ENCODE assay signal across 14 cellular contexts in the genomic region with DNA sequence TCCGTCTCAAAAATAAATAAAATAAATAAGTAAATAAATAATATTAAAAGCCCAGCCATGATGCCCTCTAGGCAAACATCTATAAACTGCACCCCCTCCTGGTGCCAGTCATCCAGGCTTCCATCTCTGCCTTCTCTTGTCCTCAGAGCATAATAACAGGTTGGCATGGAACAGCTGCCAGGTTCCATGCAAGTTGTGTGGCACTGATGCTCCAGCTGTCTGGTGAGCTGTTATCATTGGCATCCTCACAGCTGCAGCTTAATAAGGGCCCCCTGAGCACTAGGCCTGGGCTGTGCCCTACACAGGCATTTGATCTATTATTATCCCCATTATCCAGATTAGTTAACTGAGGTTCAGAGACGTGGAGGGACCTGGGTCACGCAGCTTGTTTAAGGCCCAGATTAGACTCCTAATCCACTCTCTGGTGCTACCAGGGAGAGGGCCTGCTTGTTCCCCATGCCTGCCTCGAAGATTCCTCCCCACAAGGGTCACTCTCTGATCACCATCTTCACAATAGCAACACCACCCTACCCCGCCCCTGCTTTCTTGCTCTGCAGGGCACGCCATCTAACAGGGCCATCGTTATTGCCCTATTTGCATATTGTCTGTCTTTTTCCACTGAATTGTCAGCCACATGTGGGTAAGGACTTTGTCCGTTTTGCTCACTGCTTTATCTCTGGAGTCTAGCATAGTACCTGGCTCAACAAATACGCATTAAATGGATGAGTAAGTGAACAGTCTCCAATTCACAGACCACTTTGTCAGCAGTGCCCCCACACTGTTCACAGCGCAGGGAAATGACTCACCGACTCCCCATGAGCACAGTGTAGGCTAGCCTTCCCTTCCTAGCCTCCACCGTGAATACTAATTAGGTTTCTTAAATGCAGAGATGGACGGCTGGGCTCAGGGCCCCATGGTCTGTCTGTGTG. TPM values are rescaled to one million over a fixed set of nuclear protein-coding genes. Genes with fewer than 3 reads are reported as not detected.
DNase-seq lines count a peak whose midpoint lies in the region; ATAC-seq and TF ChIP-seq lines count a peak whose summit lies in the region.
"Had no signal": no experiment of that assay in that cellular context is flagged by ENCODE, and none has a peak within 500 bp of the region (broad histone marks: within the 10 kb centered on the region; RNA-seq: fewer than 3 reads in every experiment).

No MANE protein-coding gene starts in this region.

- CTCF ChIA-PET in RWPE1 (lab: Yijun Ruan, JAX) = interaction anchor here (0.5 to 1.4 kb wide), 2 partner anchors 11 to 17 kb away, joined by 3 to 5 read pairs; a partner anchor contains a TSS

- DNase-seq in activated naive CD8-positive, alpha-beta T cell treated with anti-CD3 and anti-CD28 coated beads, Interleukin-2, amount 50 U/mL, for 24 hours = peak; percentile 34
- DNase-seq in activated naive CD8-positive, alpha-beta T cell treated with anti-CD3 and anti-CD28 coated beads for 36 hours = no peak
- DNase-seq in RWPE1 (ENCODE audit: low spot score) = no peak
- DNase-seq in endodermal cell = no peak
- DNase-seq in smooth muscle cell (lab: John Stamatoyannopoulos, UW; ENCODE audit: unreplicated experiment) = no peak
- no peak for DNase-seq in HAP-1 (ENCODE audit: low spot score in 2 of 2)
- DNase-seq in retina = no peak
- no peak for DNase-seq in activated naive CD4-positive, alpha-beta T cell treated with anti-CD3 and anti-CD28 coated beads, Interleukin-2, amount 50 U/mL, for 16 hours
- DNase-seq: activated CD4-positive, alpha-beta memory T cell treated with anti-CD3 and anti-CD28 coated beads for 36 hours; activated gamma-delta T cell treated with Interleukin-2 at 50 U/mL for 16 hours; MV-4-11; NCI-H2227 treated with DMSO at 0.1 percent for 48 hours; SK-N-SH had no signal

- ATAC-seq in activated naive CD8-positive, alpha-beta T cell treated with anti-CD3 and anti-CD28 coated beads, Interleukin-2, amount 50 U/mL, for 24 hours = peak; percentile 79

- H3K9me3 ChIP-seq in endodermal cell (ENCODE audit: control insufficient read depth, low read length) (no peaks in the 10 kb centered on the region), smooth muscle cell (replicated peaks; ENCODE audit: low read depth) (no peaks in the 10 kb centered on the region), HAP-1 (no peaks in the 10 kb centered on the region)
- H3K9me3 ChIP-seq: SK-N-SH had no signal

- peaks cover 8% of the 10 kb centered on the region for H3F3A ChIP-seq in smooth muscle cell (ENCODE audit: low read depth)

- H3K36me3 ChIP-seq in endodermal cell (ENCODE audit: control insufficient read depth, insufficient read depth, low read length) (no peaks in the 10 kb centered on the region), smooth muscle cell (ENCODE audit: low read depth) (no peaks in the 10 kb centered on the region), HAP-1 (replicated peaks) (0 out of 2 replicates have a peak, but pooled peaks cover 2% of the 10 kb centered on the region)

- WGBS in endodermal cell (ENCODE audit: insufficient coverage in 1 of 2, insufficient read length in 1 of 2), 2 experiments = 73 to 79% methylated on average over 12 of the region's 13 CpGs
- WGBS in smooth muscle cell (ENCODE audit: low lambda C conversion rate) = 58% methylated on average over 13 of the region's 13 CpGs

- H3K27me3 ChIP-seq in endodermal cell (ENCODE audit: control insufficient read depth, insufficient read depth, low read length, poor library complexity, severe bottlenecking) (no peaks in the 10 kb centered on the region), smooth muscle cell (ENCODE audit: low read depth) (no peaks in the 10 kb centered on the region), HAP-1 (ENCODE audit: low read depth) (no peaks in the 10 kb centered on the region)

- H3K4me1 ChIP-seq in endodermal cell (ENCODE audit: control insufficient read depth, insufficient read depth, low read length) (peaks cover 5% of the 10 kb centered on the region), smooth muscle cell (ENCODE audit: low read depth) (peaks cover 14% of the 10 kb centered on the region), HAP-1 (peaks cover 5% of the 10 kb centered on the region; the same call in 1 of the 2 replicates)

- H4K20me1 ChIP-seq in smooth muscle cell (ENCODE audit: low read depth) = peaks cover 18% of the 10 kb centered on the region

- peaks cover 5% of the 10 kb centered on the region for H3K79me2 ChIP-seq in smooth muscle cell (ENCODE audit: low read depth)

- H3K27ac ChIP-seq in RWPE1 (peak overlapping the region; percentile 33), endodermal cell (ENCODE audit: low read depth, low read length) (peak overlapping the region; percentile 44), smooth muscle cell (ENCODE audit: low read depth) (peak overlapping the region; percentile 45)

- peak overlapping the region; percentile 92 for H3K4me2 ChIP-seq in smooth muscle cell
- H3K4me2 ChIP-seq: SK-N-SH had no signal

- H3K27ac Mint-ChIP-seq in activated naive CD8-positive, alpha-beta T cell treated with anti-CD3 and anti-CD28 coated beads, Interleukin-2, amount 50 U/mL, for 24 hours = peak overlapping the region; percentile 59
- no peak overlapping the region for H3K27ac Mint-ChIP-seq in activated naive CD8-positive, alpha-beta T cell treated with anti-CD3 and anti-CD28 coated beads for 36 hours
- no peak overlapping the region for H3K27ac Mint-ChIP-seq in endodermal cell
- H3K27ac Mint-ChIP-seq: memory B cell had no signal

- H3K9me3 Mint-ChIP-seq in activated naive CD8-positive, alpha-beta T cell treated with anti-CD3 and anti-CD28 coated beads, Interleukin-2, amount 50 U/mL, for 24 hours = no peaks in the 10 kb centered on the region
- no peaks in the 10 kb centered on the region for H3K9me3 Mint-ChIP-seq in activated naive CD8-positive, alpha-beta T cell treated with anti-CD3 and anti-CD28 coated beads for 36 hours
- H3K9me3 Mint-ChIP-seq in endodermal cell = no peaks in the 10 kb centered on the region
- H3K9me3 Mint-ChIP-seq: activated CD4-positive, alpha-beta memory T cell treated with anti-CD3 and anti-CD28 coated beads for 36 hours; memory B cell had no signal

- H3K4me3 ChIP-seq in endodermal cell (ENCODE audit: low read length) = no peak overlapping the region
- H3K4me3 ChIP-seq in smooth muscle cell = no peak overlapping the region
- H3K4me3 ChIP-seq in HAP-1 = no peak overlapping the region

- POLR2A ChIA-PET in RWPE1 (lab: Yijun Ruan, JAX; ENCODE audit: low non-redundant PET) = interaction anchor here (0.5 to 0.6 kb wide), 2 partner anchors 10 to 75 kb away, joined by 3 to 4 read pairs; a partner anchor contains a TSS

- TF ChIP-seq CTCF in RWPE1 (conservative IDR thresholded peaks at IDR 0.05; ENCODE audit: low read depth) (no peak), endodermal cell (conservative IDR thresholded peaks at IDR 0.05) (no peak), smooth muscle cell (IDR thresholded peaks at IDR 0.05; ENCODE audit: borderline replicate concordance, insufficient read depth, poor library complexity, severe bottlenecking) (no peak)

- H3K36me3 Mint-ChIP-seq in activated naive CD8-positive, alpha-beta T cell treated with anti-CD3 and anti-CD28 coated beads, Interleukin-2, amount 50 U/mL, for 24 hours (ENCODE audit: low read depth) = no peaks in the 10 kb centered on the region
- no peaks in the 10 kb centered on the region for H3K36me3 Mint-ChIP-seq in activated naive CD8-positive, alpha-beta T cell treated with anti-CD3 and anti-CD28 coated beads for 36 hours
- no peaks in the 10 kb centered on the region for H3K36me3 Mint-ChIP-seq in endodermal cell (ENCODE audit: low read depth)
- H3K36me3 Mint-ChIP-seq: activated CD4-positive, alpha-beta memory T cell treated with anti-CD3 and anti-CD28 coated beads for 36 hours; memory B cell had no signal

- no peak overlapping the region for H2AFZ ChIP-seq in smooth muscle cell (ENCODE audit: low read depth)

- H3K27me3 Mint-ChIP-seq in activated naive CD8-positive, alpha-beta T cell treated with anti-CD3 and anti-CD28 coated beads, Interleukin-2, amount 50 U/mL, for 24 hours = peaks cover 8% of the 10 kb centered on the region
- peaks cover 21% of the 10 kb centered on the region for H3K27me3 Mint-ChIP-seq in activated naive CD8-positive, alpha-beta T cell treated with anti-CD3 and anti-CD28 coated beads for 36 hours
- peaks cover 4% of the 10 kb centered on the region for H3K27me3 Mint-ChIP-seq in endodermal cell (ENCODE audit: insufficient read depth)

- in situ Hi-C loops in HAP-1 (cut with MboI; ENCODE audit: low sequenced_read_pairs) = no loop called here

- H3K4me3 Mint-ChIP-seq in activated naive CD8-positive, alpha-beta T cell treated with anti-CD3 and anti-CD28 coated beads, Interleukin-2, amount 50 U/mL, for 24 hours = no peak overlapping the region
- H3K4me3 Mint-ChIP-seq in activated naive CD8-positive, alpha-beta T cell treated with anti-CD3 and anti-CD28 coated beads for 36 hours = no peak overlapping the region
- no peak overlapping the region for H3K4me3 Mint-ChIP-seq in endodermal cell
- H3K4me3 Mint-ChIP-seq: activated CD4-positive, alpha-beta memory T cell treated with anti-CD3 and anti-CD28 coated beads for 36 hours; memory B cell had no signal

- H3K4me1 Mint-ChIP-seq in activated naive CD8-positive, alpha-beta T cell treated with anti-CD3 and anti-CD28 coated beads, Interleukin-2, amount 50 U/mL, for 24 hours = peaks cover 24% of the 10 kb centered on the region
- peaks cover 16% of the 10 kb centered on the region for H3K4me1 Mint-ChIP-seq in activated naive CD8-positive, alpha-beta T cell treated with anti-CD3 and anti-CD28 coated beads for 36 hours
- peaks cover 7% of the 10 kb centered on the region for H3K4me1 Mint-ChIP-seq in endodermal cell

- no peak overlapping the region for H3K9ac ChIP-seq in endodermal cell (ENCODE audit: extremely low read depth, low read length, poor library complexity, severe bottlenecking)
- no peak overlapping the region for H3K9ac ChIP-seq in smooth muscle cell (ENCODE audit: low read depth)
- H3K9ac ChIP-seq: SK-N-SH had no signal

RNA-seq across cellular contexts. Expression of a gene that starts 1.5 kb away (rescaled TPM):
- under 1 TPM; 0.37 to 0.58 TPM for total RNA-seq in activated naive CD8-positive, alpha-beta T cell treated with anti-CD3 and anti-CD28 coated beads for 36 hours
- 100 to 1,000 TPM in 1 of 2 donors, 10 to 100 TPM in 1; 55.8 to 147 TPM for total RNA-seq in endodermal cell
- 78.9 TPM for polyA plus RNA-seq in endodermal cell (2013, experiment 1 of 2)
- polyA plus RNA-seq in endodermal cell (2013, experiment 2 of 2) = 83.8 TPM
- 25.3 and 29.7 TPM in 2 replicates for total RNA-seq in smooth muscle cell
- 48.9 and 50.7 TPM in 2 replicates for polyA plus RNA-seq in smooth muscle cell

RNA-seq across cellular contexts. Expression of a gene that starts 10.3 kb away (rescaled TPM):
- total RNA-seq in activated naive CD8-positive, alpha-beta T cell treated with anti-CD3 and anti-CD28 coated beads for 36 hours = 10 to 100 TPM; 86.8 to 91.3 TPM
- total RNA-seq in endodermal cell = 100 to 1,000 TPM; 115 to 117 TPM
- 123 TPM for polyA plus RNA-seq in endodermal cell (2013, experiment 1 of 2)
- polyA plus RNA-seq in endodermal cell (2013, experiment 2 of 2) = 111 TPM
- total RNA-seq in smooth muscle cell = 23.5 and 24.2 TPM in 2 replicates
- polyA plus RNA-seq in smooth muscle cell = 81.1 and 84.0 TPM in 2 replicates

RNA-seq across cellular contexts. Expression of a gene that starts 41.6 kb away (rescaled TPM):
- 10 to 100 TPM; 74.1 to 77.3 TPM for total RNA-seq in activated naive CD8-positive, alpha-beta T cell treated with anti-CD3 and anti-CD28 coated beads for 36 hours
- total RNA-seq in endodermal cell = 10 to 100 TPM; 65.7 to 82.1 TPM
- 105 TPM for polyA plus RNA-seq in endodermal cell (2013, experiment 1 of 2)
- 99.0 TPM for polyA plus RNA-seq in endodermal cell (2013, experiment 2 of 2)
- 209 and 229 TPM in 2 replicates for total RNA-seq in smooth muscle cell
- polyA plus RNA-seq in smooth muscle cell = 119 and 133 TPM in 2 replicates

RNA-seq across cellular contexts. Expression of a gene that starts 52.5 kb away (rescaled TPM):
- total RNA-seq in activated naive CD8-positive, alpha-beta T cell treated with anti-CD3 and anti-CD28 coated beads for 36 hours = not detected
- total RNA-seq in endodermal cell (not detected), smooth muscle cell (not detected in 2 replicates)
- polyA plus RNA-seq in endodermal cell (2013, experiment 1 of 2) = not detected
- polyA plus RNA-seq in endodermal cell (2013, experiment 2 of 2) = not detected
- 0.38 TPM in 1 of 2 replicates, not detected in the other for polyA plus RNA-seq in smooth muscle cell
- total RNA-seq: activated CD4-positive, alpha-beta memory T cell treated with anti-CD3 and anti-CD28 coated beads for 36 hours had no signal
- polyA plus RNA-seq: SK-N-SH had no signal

Comparison
In these comparisons a context has a peak if more than half of its experiments do, and no peak if none do; other contexts are left out.
1. RNA of a gene that starts 1.5 kb away (total RNA-seq): 55.8 to 147 TPM in endodermal cell and 25.3 to 29.7 TPM in smooth muscle cell; 0.37 to 0.58 TPM in activated naive CD8-positive, alpha-beta T cell treated with anti-CD3 and anti-CD28 coated beads for 36 hours; every median in the first group is over 10 times any median in the second.
2. Peak in every context shown above with its lines, with median percentiles within 50 percentile points of each other: H3K27ac ChIP-seq.